Comparison of ENCODE assay signal across 13 cellular contexts in genomic region chr3:126913524-126913923, GRCh38.
DNase-seq lines count a peak whose midpoint lies in the region; ATAC-seq and TF ChIP-seq lines count a peak whose summit lies in the region.
"Had no signal": no experiment of that assay in that cellular context is flagged by ENCODE, and none has a peak within 500 bp of the region (broad histone marks: within the 10 kb centered on the region; RNA-seq: fewer than 3 reads in every experiment).

No MANE protein-coding gene starts in this region.

- H3K4me1 Mint-ChIP-seq in activated CD4-positive, alpha-beta T cell treated with anti-CD3 and anti-CD28 coated beads, Interleukin-2, amount 10 ng/mL, durations not matched to agents 7 days and 5 days, result peaks cover 56% of the 10 kb centered on the region
- peaks cover 32% of the 10 kb centered on the region for H3K4me1 Mint-ChIP-seq in activated CD4-positive, alpha-beta T cell treated with anti-CD3 and anti-CD28 coated beads for 36 hours
- H3K4me1 Mint-ChIP-seq in activated T-helper 17 cell treated with anti-CD3 and anti-CD28 coated beads, Interleukin-2, amount 50 U/mL, for 72 hours, result peaks cover 31% of the 10 kb centered on the region
- H3K4me1 Mint-ChIP-seq: mesothelial cell of epicardium had no signal

- no peaks in the 10 kb centered on the region for H3K9me3 Mint-ChIP-seq in activated CD4-positive, alpha-beta T cell treated with anti-CD3 and anti-CD28 coated beads, Interleukin-2, amount 10 ng/mL, durations not matched to agents 7 days and 5 days
- no peaks in the 10 kb centered on the region for H3K9me3 Mint-ChIP-seq in activated CD4-positive, alpha-beta T cell treated with anti-CD3 and anti-CD28 coated beads for 36 hours (ENCODE audit: low read depth)
- H3K9me3 Mint-ChIP-seq in activated T-helper 17 cell treated with anti-CD3 and anti-CD28 coated beads, Interleukin-2, amount 50 U/mL, for 72 hours, result no peaks in the 10 kb centered on the region
- H3K9me3 Mint-ChIP-seq: activated naive CD4-positive, alpha-beta T cell treated with anti-CD3 and anti-CD28 coated beads, Interleukin-2, amount 50 U/mL, for 72 hours had no signal

- TF ChIP-seq CTCF in NB4 (IDR thresholded peaks at IDR 0.05; ENCODE audit: low read depth, low read length) (no peak), left lung (IDR thresholded peaks at IDR 0.05) (no peak)

- peaks cover 0 to 49% of the 10 kb centered on the region in 2 donors for H3K27me3 ChIP-seq in left lung

- peaks cover 4% of the 10 kb centered on the region for H3K27me3 Mint-ChIP-seq in activated CD4-positive, alpha-beta T cell treated with anti-CD3 and anti-CD28 coated beads, Interleukin-2, amount 10 ng/mL, durations not matched to agents 7 days and 5 days
- no peaks in the 10 kb centered on the region for H3K27me3 Mint-ChIP-seq in activated CD4-positive, alpha-beta T cell treated with anti-CD3 and anti-CD28 coated beads for 36 hours
- H3K27me3 Mint-ChIP-seq in activated T-helper 17 cell treated with anti-CD3 and anti-CD28 coated beads, Interleukin-2, amount 50 U/mL, for 72 hours, result no peaks in the 10 kb centered on the region

- intact Hi-C loops in activated CD4-positive, alpha-beta T cell treated with anti-CD3 and anti-CD28 coated beads for 36 hours (cut with DNase I, micrococcal nuclease), result no loop called here
- intact Hi-C loops in left lung (cut with DNase I), result no loop called here

- POLR2A ChIA-PET in activated CD4-positive, alpha-beta T cell treated with anti-CD3 and anti-CD28 coated beads, Interleukin-2, amount 10 ng/mL, durations not matched to agents 7 days and 5 days (lab: Charles Lee), result no interaction called here
- POLR2A ChIA-PET in activated CD4-positive, alpha-beta T cell treated with anti-CD3 and anti-CD28 coated beads for 36 hours (lab: Charles Lee), result no interaction called here

- peak; percentile 10 for DNase-seq in activated CD4-positive, alpha-beta T cell treated with anti-CD3 and anti-CD28 coated beads, Interleukin-2, amount 10 ng/mL, durations not matched to agents 7 days and 5 days
- no peak for DNase-seq in activated CD4-positive, alpha-beta T cell treated with anti-CD3 and anti-CD28 coated beads for 36 hours
- DNase-seq in NB4 (ENCODE audit: low read depth), result peak; percentile 26
- peak; percentile 39 for DNase-seq in stimulated activated CD8-positive, alpha-beta memory T cell treated with anti-CD3 and anti-CD28 coated beads, Interleukin-4, amount 100 ng/mL, for 48 hours
- DNase-seq in HuH-7 (ENCODE audit: low spot score), result no peak
- no peak for DNase-seq in stimulated activated naive CD4-positive, alpha-beta T cell treated with Interleukin-2 at 50 U/mL for 16 hours (lab: John Stamatoyannopoulos, UW)
- DNase-seq in left lung, result no peak
- DNase-seq: NCI-H510A, Right ventricle myocardium superior had no signal

- H3K4me1 ChIP-seq in left lung, result peaks cover 4 to 21% of the 10 kb centered on the region in 2 donors

- no peaks in the 10 kb centered on the region for H3K36me3 ChIP-seq in left lung

- H3K9me3 ChIP-seq in left lung, result no peaks in the 10 kb centered on the region
- H3K9me3 ChIP-seq: spleen had no signal

- no peak overlapping the region for H3K27ac ChIP-seq in left lung
- H3K27ac ChIP-seq: spleen had no signal

- no peak overlapping the region for H3K4me3 Mint-ChIP-seq in activated CD4-positive, alpha-beta T cell treated with anti-CD3 and anti-CD28 coated beads, Interleukin-2, amount 10 ng/mL, durations not matched to agents 7 days and 5 days
- no peak overlapping the region for H3K4me3 Mint-ChIP-seq in activated CD4-positive, alpha-beta T cell treated with anti-CD3 and anti-CD28 coated beads for 36 hours
- H3K4me3 Mint-ChIP-seq in activated T-helper 17 cell treated with anti-CD3 and anti-CD28 coated beads, Interleukin-2, amount 50 U/mL, for 72 hours, result no peak overlapping the region
- H3K4me3 Mint-ChIP-seq: mesothelial cell of epicardium had no signal

- H3K27ac Mint-ChIP-seq in activated CD4-positive, alpha-beta T cell treated with anti-CD3 and anti-CD28 coated beads, Interleukin-2, amount 10 ng/mL, durations not matched to agents 7 days and 5 days, result no peak overlapping the region
- no peak overlapping the region for H3K27ac Mint-ChIP-seq in activated CD4-positive, alpha-beta T cell treated with anti-CD3 and anti-CD28 coated beads for 36 hours
- no peak overlapping the region for H3K27ac Mint-ChIP-seq in activated T-helper 17 cell treated with anti-CD3 and anti-CD28 coated beads, Interleukin-2, amount 50 U/mL, for 72 hours
- H3K27ac Mint-ChIP-seq: activated naive CD4-positive, alpha-beta T cell treated with anti-CD3 and anti-CD28 coated beads, Interleukin-2, amount 50 U/mL, for 72 hours; mesothelial cell of epicardium had no signal

- CTCF ChIA-PET in activated CD4-positive, alpha-beta T cell treated with anti-CD3 and anti-CD28 coated beads, Interleukin-2, amount 10 ng/mL, durations not matched to agents 7 days and 5 days (lab: Charles Lee), result interaction anchor here (1.1 to 2.3 kb wide), 4 partner anchors 11 to 25 kb away, joined by 3 to 6 read pairs (median 4); no protein-coding TSS in a partner anchor
- CTCF ChIA-PET in activated CD4-positive, alpha-beta T cell treated with anti-CD3 and anti-CD28 coated beads for 36 hours (lab: Charles Lee), result interaction anchor here (0.7 kb wide), 1 partner anchor 54 kb away, joined by 5 read pairs; no protein-coding TSS in a partner anchor

- no peak overlapping the region for H3K4me3 ChIP-seq in NB4 (ENCODE audit: low read depth, low read length)
- no peak overlapping the region for H3K4me3 ChIP-seq in left lung
- H3K4me3 ChIP-seq: spleen had no signal

- ATAC-seq in activated CD4-positive, alpha-beta T cell treated with anti-CD3 and anti-CD28 coated beads for 36 hours, result no peak
- ATAC-seq in activated T-helper 17 cell treated with anti-CD3 and anti-CD28 coated beads, Interleukin-2, amount 50 U/mL, for 72 hours (replicated peaks), result peak; percentile 20
- no peak for ATAC-seq in left lung

- no peak for TF ChIP-seq POLR2A in NB4 (IDR thresholded peaks at IDR 0.05; ENCODE audit: extremely low read depth, insufficient read length)

- H3K36me3 Mint-ChIP-seq in activated CD4-positive, alpha-beta T cell treated with anti-CD3 and anti-CD28 coated beads, Interleukin-2, amount 10 ng/mL, durations not matched to agents 7 days and 5 days (ENCODE audit: low read depth), result peaks cover 4% of the 10 kb centered on the region
- peaks cover 11% of the 10 kb centered on the region for H3K36me3 Mint-ChIP-seq in activated CD4-positive, alpha-beta T cell treated with anti-CD3 and anti-CD28 coated beads for 36 hours (ENCODE audit: low read depth)
- H3K36me3 Mint-ChIP-seq in activated T-helper 17 cell treated with anti-CD3 and anti-CD28 coated beads, Interleukin-2, amount 50 U/mL, for 72 hours (ENCODE audit: low read depth), result peaks cover 9% of the 10 kb centered on the region

Comparison
In these comparisons a context has a peak if more than half of its experiments do, and no peak if none do; other contexts are left out.
1. DNase-seq: peak in activated CD4-positive, alpha-beta T cell treated with anti-CD3 and anti-CD28 coated beads, Interleukin-2, amount 10 ng/mL, durations not matched to agents 7 days and 5 days (single experiment), NB4 (single experiment) and stimulated activated CD8-positive, alpha-beta memory T cell treated with anti-CD3 and anti-CD28 coated beads, Interleukin-4, amount 100 ng/mL, for 48 hours (single experiment); none in activated CD4-positive, alpha-beta T cell treated with anti-CD3 and anti-CD28 coated beads for 36 hours (single experiment), HuH-7 (single experiment), stimulated activated naive CD4-positive, alpha-beta T cell treated with Interleukin-2 at 50 U/mL for 16 hours (single experiment) and left lung (0 of 2).